ENCODE assay signal across 8 cellular contexts in the genomic region with DNA sequence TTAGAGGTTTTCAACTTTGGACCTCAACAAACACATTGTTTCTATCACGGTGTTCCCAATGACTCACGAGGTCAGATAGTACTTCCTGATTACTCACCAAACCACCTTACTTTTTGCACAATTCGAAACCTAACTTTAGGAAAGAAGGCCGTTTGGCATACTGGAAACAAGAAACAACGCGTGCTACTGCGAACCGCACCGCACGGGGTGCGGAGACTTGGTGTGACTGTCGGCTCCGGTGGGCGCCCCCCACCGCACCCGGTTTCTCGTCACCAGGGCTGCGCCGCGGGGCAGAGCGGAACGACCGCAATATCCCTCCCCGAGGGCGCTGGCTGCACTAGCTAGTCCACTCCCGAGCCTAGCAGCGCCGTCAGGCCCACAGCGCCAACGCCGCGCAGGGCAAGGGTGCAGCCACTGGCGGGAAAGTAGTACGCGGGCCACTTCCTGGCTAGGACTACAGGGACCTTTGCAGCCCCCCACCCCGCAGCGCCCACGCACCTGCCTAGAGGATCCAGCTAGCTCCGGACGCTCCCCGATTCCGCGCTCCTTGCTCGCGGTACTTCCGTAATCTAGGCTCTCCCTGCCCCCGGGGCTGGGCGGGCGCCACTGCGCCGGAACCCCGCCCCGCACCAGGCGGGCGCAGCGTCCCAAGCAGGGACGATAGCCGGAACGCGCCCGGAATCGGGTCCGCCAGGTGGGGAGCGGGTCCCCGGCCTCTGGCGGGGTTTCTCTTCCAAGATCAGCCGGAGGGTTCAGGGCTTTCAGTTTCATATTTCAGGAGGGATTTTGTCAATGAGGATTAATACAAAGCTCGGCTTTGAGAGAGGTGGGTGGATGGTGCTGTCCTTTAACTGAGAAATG. TPM values are rescaled to one million over a fixed set of nuclear protein-coding genes. Genes with fewer than 3 reads are reported as not detected.
DNase-seq lines count a peak whose midpoint lies in the region; ATAC-seq and TF ChIP-seq lines count a peak whose summit lies in the region.

Gene PARP4, minus strand, starts transcription at position 571 of the 861 bp plus-strand sequence. CDS start 9,002 bp downstream, outside the sequence.

- no peaks in the 10 kb centered on the region for H3K27me3 ChIP-seq in brain microvascular endothelial cell (replicated peaks)
- H3K27me3 ChIP-seq in iPS-18a (ENCODE audit: control insufficient read depth, insufficient read depth, low read length), result no peaks in the 10 kb centered on the region
- H3K27me3 ChIP-seq in skeletal muscle satellite cell (ENCODE audit: control insufficient read depth, insufficient read depth, low read length), result no peaks in the 10 kb centered on the region

- no peak for TF ChIP-seq CTCF in brain microvascular endothelial cell (IDR thresholded peaks at IDR 0.05; ENCODE audit: low read depth, low read length, missing control alignments)

- peaks cover 6% of the 10 kb centered on the region for H3K4me1 ChIP-seq in iPS-18a (ENCODE audit: control insufficient read depth, low read depth, low read length)
- H3K4me1 ChIP-seq in skeletal muscle satellite cell (ENCODE audit: control insufficient read depth, insufficient read depth, low read length), result peaks cover 9% of the 10 kb centered on the region

- H3K27ac ChIP-seq in brain microvascular endothelial cell (peak within 1 kb of the TSS; percentile 94), iPS-18a (ENCODE audit: low read length) (peak within 1 kb of the TSS; percentile 58)

- no peaks in the 10 kb centered on the region for H3K36me3 ChIP-seq in brain microvascular endothelial cell (replicated peaks)
- no peaks in the 10 kb centered on the region for H3K36me3 ChIP-seq in iPS-18a (ENCODE audit: control insufficient read depth, low read depth, low read length)
- no peaks in the 10 kb centered on the region for H3K36me3 ChIP-seq in skeletal muscle satellite cell (ENCODE audit: insufficient read depth, low read length)

- H3K4me3 ChIP-seq in brain microvascular endothelial cell (ENCODE audit: low read depth, low read length) (peak within 1 kb of the TSS; percentile 97), iPS-18a (ENCODE audit: low read length) (peak within 1 kb of the TSS; percentile 89), skeletal muscle satellite cell (ENCODE audit: low read length) (peak within 1 kb of the TSS; percentile 90)

- H3K9ac ChIP-seq in iPS-18a (ENCODE audit: low read length) (peak within 1 kb of the TSS; percentile 83), skeletal muscle satellite cell (ENCODE audit: low read depth, low read length) (peak within 1 kb of the TSS; percentile 91)

- peak; percentile 3 for DNase-seq in NCI-H1694 treated with DMSO at 0.1 percent for 48 hours (lab: John Stamatoyannopoulos, UW)
- DNase-seq in NCI-H1694 (lab: John Stamatoyannopoulos, UW), result no peak
- peak; percentile 18 for DNase-seq in NCI-H2081 treated with DMSO at 0.1 percent for 48 hours (lab: John Stamatoyannopoulos, UW)
- peak; percentile 82 for DNase-seq in UCSD-AML1 (lab: John Stamatoyannopoulos, UW; ENCODE audit: unreplicated experiment)
- peak; percentile 72 for DNase-seq in brain microvascular endothelial cell

- peak; percentile 59 for ATAC-seq in HG02884 (IDR thresholded peaks at IDR 0.05; ENCODE audit: unreplicated experiment)

- H3K9me3 ChIP-seq in iPS-18a (ENCODE audit: control insufficient read depth, low read depth, low read length) (no peaks in the 10 kb centered on the region), skeletal muscle satellite cell (replicated peaks; ENCODE audit: low read length) (no peaks in the 10 kb centered on the region)

- in situ Hi-C loops in brain microvascular endothelial cell (cut with HindIII; ENCODE audit: low pct_ligation_motif_present, low sequenced_read_pairs), result no loop called here

- peak within 1 kb of the TSS; percentile 83 for H3K4me2 ChIP-seq in skeletal muscle satellite cell (ENCODE audit: low read length)

RNA-seq across cellular contexts. Expression of gene PARP4, which starts in this region (rescaled TPM):
- total RNA-seq in skeletal muscle satellite cell (2012; rRNA removed), result 46.3 and 49.4 TPM in 2 replicates
